In genomic region chr11:126061707-126062678, GRCh38 we compare ENCODE assay signal across 9 cellular contexts. TPM values are rescaled to one million over a fixed set of nuclear protein-coding genes. Genes with fewer than 3 reads are reported as not detected.
DNase-seq lines count a peak whose midpoint lies in the region; ATAC-seq, FAIRE-seq and TF ChIP-seq lines count a peak whose summit lies in the region.
"Had no signal": no experiment of that assay in that cellular context is flagged by ENCODE, and none has a peak within 500 bp of the region (broad histone marks: within the 10 kb centered on the region; RNA-seq: fewer than 3 reads in every experiment).

No MANE protein-coding gene starts in this region.

- H2AFZ ChIP-seq in osteoblast (ENCODE audit: low read length) = peak overlapping the region; percentile 59

- no peaks in the 10 kb centered on the region for H3K9me3 Mint-ChIP-seq in activated T-cell treated with anti-CD3 and anti-CD28 coated beads, Interleukin-2, amount 50 U/mL, for 4 hours

- peak; percentile 17 for DNase-seq in Caki2 (ENCODE audit: low read depth)
- DNase-seq in HCEC 1CT = peak; percentile 16
- peak; percentile 60 for DNase-seq in NCI-H345 (lab: John Stamatoyannopoulos, UW)
- DNase-seq in activated T-cell treated with anti-CD3 and anti-CD28 coated beads, Interleukin-2, amount 50 U/mL, for 4 hours = peak; percentile 24
- DNase-seq in foreskin melanocyte = peak; percentile 66
- DNase-seq in osteoblast (ENCODE audit: insufficient read length, low spot score, missing footprints) = peak; percentile 87
- DNase-seq in urothelium cell line (ENCODE audit: low spot score) = peak; percentile 55

- no peaks in the 10 kb centered on the region for H3K36me3 Mint-ChIP-seq in activated T-cell treated with anti-CD3 and anti-CD28 coated beads, Interleukin-2, amount 50 U/mL, for 4 hours (ENCODE audit: insufficient read depth)

- peak; percentile 8 to 12 for ATAC-seq in activated T-cell treated with anti-CD3 and anti-CD28 coated beads, Interleukin-2, amount 50 U/mL, for 4 hours
- no peak for ATAC-seq in GM18519 (IDR thresholded peaks at IDR 0.05; ENCODE audit: low FRiP score, unreplicated experiment)

- no peaks in the 10 kb centered on the region for H3K9me3 ChIP-seq in osteoblast (ENCODE audit: low read depth, low read length)

- H3K27ac ChIP-seq in osteoblast (ENCODE audit: low read depth, low read length) = no peak overlapping the region

- H3K27me3 Mint-ChIP-seq in activated T-cell treated with anti-CD3 and anti-CD28 coated beads, Interleukin-2, amount 50 U/mL, for 4 hours (ENCODE audit: low read depth) = peaks cover 11% of the 10 kb centered on the region

- H3K4me3 Mint-ChIP-seq in activated T-cell treated with anti-CD3 and anti-CD28 coated beads, Interleukin-2, amount 50 U/mL, for 4 hours = peak overlapping the region; percentile 73

- H3K27me3 ChIP-seq in osteoblast (ENCODE audit: insufficient read depth, low read length) = peaks cover 30% of the 10 kb centered on the region

- in situ Hi-C loops in Caki2 (cut with HindIII; ENCODE audit: low pct_unique_long_range_greater_than_20kb, low sequenced_read_pairs) = no loop called here

- no peaks in the 10 kb centered on the region for H3K79me2 ChIP-seq in osteoblast (ENCODE audit: insufficient read depth, low read length)

- H3K4me3 ChIP-seq in osteoblast (ENCODE audit: insufficient read depth, low read length) = peak overlapping the region; percentile 81

- no peaks in the 10 kb centered on the region for H4K20me1 ChIP-seq in osteoblast (ENCODE audit: insufficient read depth, low read length)

- peaks cover 6% of the 10 kb centered on the region for H3K4me1 Mint-ChIP-seq in activated T-cell treated with anti-CD3 and anti-CD28 coated beads, Interleukin-2, amount 50 U/mL, for 4 hours (ENCODE audit: low read depth)

- H3K4me1 ChIP-seq in osteoblast (ENCODE audit: insufficient read depth, low read length) = no peaks in the 10 kb centered on the region

- H3K36me3 ChIP-seq in osteoblast (ENCODE audit: insufficient read depth, low read length) = no peaks in the 10 kb centered on the region

- TF ChIP-seq CTCF in osteoblast (IDR thresholded peaks at IDR 0.05; ENCODE audit: extremely low read depth, low read depth, low read length) = peak; percentile 54

- H3K4me2 ChIP-seq in osteoblast (ENCODE audit: insufficient read depth, low read length) = peak overlapping the region; percentile 100

- FAIRE-seq in urothelium cell line (lab: Jason Lieb, UNC) = no peak
- FAIRE-seq: TTC549 had no signal

RNA-seq across cellular contexts. Expression of gene CDON, which starts 0.7 kb away (rescaled TPM):
- 2.2 TPM in 2 replicates for total RNA-seq in Caki2 (2014; rRNA removed; shearing (Covaris generic); ENCODE audit: low replicate concordance)
- 1 to 10 TPM; 3.3 to 5.1 (median 3.9) TPM for total RNA-seq in activated T-cell treated with anti-CD3 and anti-CD28 coated beads, Interleukin-2, amount 50 U/mL, for 4 hours
- 12.3 and 15.3 TPM in 2 replicates for total RNA-seq in osteoblast

Comparison
In these comparisons a context has a peak if more than half of its experiments do, and no peak if none do; other contexts are left out.
1. DNase-seq: peak in every context shown above with its lines; median percentile 87 in osteoblast; 66 in foreskin melanocyte; 60 in NCI-H345; 55 in urothelium cell line; 24 in activated T-cell treated with anti-CD3 and anti-CD28 coated beads, Interleukin-2, amount 50 U/mL, for 4 hours; 17 in Caki2; 16 in HCEC 1CT.